In the genomic region with DNA sequence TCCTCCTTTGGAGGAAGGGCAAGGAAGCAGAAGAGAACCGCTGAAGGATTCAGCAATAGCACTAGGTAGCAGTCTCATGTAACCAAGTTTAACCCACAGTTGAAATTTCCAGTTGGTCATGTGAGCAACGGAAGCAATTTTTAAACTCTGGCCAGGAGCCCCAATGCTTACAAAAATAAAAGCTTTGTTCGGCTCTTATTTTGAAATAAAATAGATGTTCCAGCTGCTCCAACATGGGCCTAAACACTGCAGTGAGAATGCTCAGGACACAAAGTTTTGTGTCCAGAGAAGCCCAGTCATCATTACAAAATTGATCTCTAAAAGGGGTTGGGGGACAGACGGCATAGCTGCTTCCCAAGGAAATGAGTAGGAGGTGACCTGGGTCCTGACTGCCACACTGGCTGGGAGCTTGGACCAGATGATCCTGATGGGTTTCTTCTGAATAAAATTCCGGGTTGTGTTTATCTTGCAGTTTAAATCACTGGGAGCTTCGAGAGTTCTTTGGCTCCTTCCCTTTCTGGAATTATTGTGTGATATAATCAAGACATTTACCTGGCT, we compare ENCODE assay signal across 8 cellular contexts. TPM values are rescaled to one million over a fixed set of nuclear protein-coding genes. Genes with fewer than 3 reads are reported as not detected.
DNase-seq lines count a peak whose midpoint lies in the region; ATAC-seq, FAIRE-seq and TF ChIP-seq lines count a peak whose summit lies in the region.

No MANE protein-coding gene starts in this region.

- DNase-seq in HL-60 (ENCODE audit: low read depth in 1 of 2, low spot score in 1 of 2): peak in 1 of 2 experiments; percentile 49
- peak; percentile 16 for DNase-seq in brain microvascular endothelial cell
- no peak for DNase-seq in mesenchymal stem cell
- DNase-seq in H54 (ENCODE audit: insufficient read length, low spot score): no peak
- DNase-seq in Ammon's horn (ENCODE audit: low spot score): no peak
- no peak for DNase-seq in mesendoderm

- peak; percentile 1 for ATAC-seq in GM18858 (IDR thresholded peaks at IDR 0.05; ENCODE audit: unreplicated experiment)
- no peak for ATAC-seq in HG03175 (IDR thresholded peaks at IDR 0.05; ENCODE audit: unreplicated experiment)

- no peak overlapping the region for H3K14ac ChIP-seq in mesenchymal stem cell (ENCODE audit: low read length in 2 of 2)

- TF ChIP-seq POLR2A in H54 (IDR thresholded peaks at IDR 0.05; ENCODE audit: low read depth, low read length): no peak

- H3K79me1 ChIP-seq in mesenchymal stem cell (replicated peaks; ENCODE audit: low read length, poor library complexity, severe bottlenecking): peaks cover 2% of the 10 kb centered on the region
- no peaks in the 10 kb centered on the region for H3K79me1 ChIP-seq in mesendoderm (ENCODE audit: low read length)

- no peak overlapping the region for H4K5ac ChIP-seq in mesendoderm (ENCODE audit: low read length)

- H3K36me3 ChIP-seq in brain microvascular endothelial cell (replicated peaks): no peaks in the 10 kb centered on the region
- peaks cover 0 to 18% of the 10 kb centered on the region in 2 experiments for H3K36me3 ChIP-seq in mesenchymal stem cell (ENCODE audit: control insufficient read depth in 1 of 2, insufficient read depth in 2 of 2, low read depth in 1 of 2, low read length in 2 of 2)
- no peaks in the 10 kb centered on the region for H3K36me3 ChIP-seq in mesendoderm (ENCODE audit: control insufficient read depth, insufficient read depth, low read length)

- peak overlapping the region; percentile 97 for H3K9ac ChIP-seq in mesenchymal stem cell (ENCODE audit: low read length)
- no peak overlapping the region for H3K9ac ChIP-seq in mesendoderm (ENCODE audit: low read length)

- no peak for FAIRE-seq in H54 (lab: Jason Lieb, UNC)

- H2BK120ac ChIP-seq in mesenchymal stem cell (ENCODE audit: low read depth, low read length) (no peak overlapping the region), mesendoderm (ENCODE audit: low read depth, low read length) (no peak overlapping the region)

- no peak overlapping the region for H3K56ac ChIP-seq in mesendoderm (ENCODE audit: low read length)

- peak overlapping the region; percentile 70 for H3K4me2 ChIP-seq in mesenchymal stem cell (ENCODE audit: low read length, poor library complexity, severe bottlenecking)
- no peak overlapping the region for H3K4me2 ChIP-seq in mesendoderm (ENCODE audit: low read length)

- TF ChIP-seq CTCF in HL-60 (IDR thresholded peaks at IDR 0.05; ENCODE audit: insufficient read depth, low read length): no peak
- no peak for TF ChIP-seq CTCF in brain microvascular endothelial cell (IDR thresholded peaks at IDR 0.05; ENCODE audit: low read depth, low read length, missing control alignments)

- H2BK12ac ChIP-seq in mesenchymal stem cell (ENCODE audit: low read length in 2 of 2): no peak overlapping the region

- H3K4me3 ChIP-seq in HL-60 (replicated peaks; ENCODE audit: insufficient read depth, low read length) (peak overlapping the region; percentile 38), brain microvascular endothelial cell (ENCODE audit: low read depth, low read length) (peak overlapping the region; percentile 23), mesenchymal stem cell (ENCODE audit: insufficient read depth in 1 of 2, low read depth in 1 of 2, low read length in 2 of 2) (peak overlapping the region in 1 of 2 experiments; percentile 83), mesendoderm (ENCODE audit: low read length) (no peak overlapping the region)

- peaks cover 16% of the 10 kb centered on the region for H3K4me1 ChIP-seq in mesenchymal stem cell (ENCODE audit: control insufficient read depth, insufficient read depth, low read depth, low read length)
- H3K4me1 ChIP-seq in mesendoderm (ENCODE audit: control insufficient read depth, low read depth, low read length): no peaks in the 10 kb centered on the region

- H2AFZ ChIP-seq in mesenchymal stem cell (ENCODE audit: low read depth, low read length): no peak overlapping the region

- no peak overlapping the region for H4K91ac ChIP-seq in mesenchymal stem cell (ENCODE audit: low read length)

- no peak overlapping the region for H2AK5ac ChIP-seq in mesenchymal stem cell (ENCODE audit: low read length, severe bottlenecking)
- no peak overlapping the region for H2AK5ac ChIP-seq in mesendoderm (ENCODE audit: low read length)

- H3K79me2 ChIP-seq in mesendoderm (ENCODE audit: control insufficient read depth, insufficient read depth, low read length): no peaks in the 10 kb centered on the region

- H3K23ac ChIP-seq in mesenchymal stem cell (ENCODE audit: low read length in 2 of 2) (no peak overlapping the region), mesendoderm (ENCODE audit: low read length) (no peak overlapping the region)

- in situ Hi-C loops in brain microvascular endothelial cell (cut with HindIII; ENCODE audit: low pct_ligation_motif_present, low sequenced_read_pairs): no loop called here

- H3K18ac ChIP-seq in mesenchymal stem cell (ENCODE audit: low read depth in 1 of 2, low read length in 2 of 2): peak overlapping the region in 1 of 2 experiments; percentile 71
- no peak overlapping the region for H3K18ac ChIP-seq in mesendoderm (ENCODE audit: low read length)

- H2BK15ac ChIP-seq in mesenchymal stem cell (ENCODE audit: low read depth, poor library complexity, severe bottlenecking) (no peak overlapping the region), mesendoderm (replicated peaks; ENCODE audit: low read depth) (no peak overlapping the region)

- WGBS in mesenchymal stem cell: 89% methylated on average over 6 of the region's 6 CpGs
- no CpG with 5 or more reads among the region's 6 CpGs for WGBS in mesendoderm (ENCODE audit: extremely low coverage, insufficient coverage, low lambda C conversion rate)

- peak overlapping the region; percentile 62 for H3K27ac ChIP-seq in HL-60 (replicated peaks)
- peak overlapping the region; percentile 62 for H3K27ac ChIP-seq in brain microvascular endothelial cell
- H3K27ac ChIP-seq in mesenchymal stem cell (ENCODE audit: low read length, poor library complexity, severe bottlenecking): peak overlapping the region; percentile 33
- no peak overlapping the region for H3K27ac ChIP-seq in mesendoderm (ENCODE audit: low read depth, low read length)

- H2BK5ac ChIP-seq in mesenchymal stem cell (ENCODE audit: low read depth, low read length, poor library complexity, severe bottlenecking) (no peak overlapping the region), mesendoderm (ENCODE audit: low read length) (no peak overlapping the region)

- H3K4ac ChIP-seq in mesenchymal stem cell (ENCODE audit: low read depth in 1 of 2, low read length in 2 of 2) (peak overlapping the region in 1 of 2 experiments; percentile 11), mesendoderm (ENCODE audit: low read depth, low read length) (no peak overlapping the region)

- H3K9me3 ChIP-seq in mesenchymal stem cell (ENCODE audit: control insufficient read depth, low read length): no peaks in the 10 kb centered on the region

- H3K27me3 ChIP-seq in HL-60 (ENCODE audit: insufficient read depth, poor library complexity, severe bottlenecking) (no peaks in the 10 kb centered on the region), brain microvascular endothelial cell (replicated peaks) (no peaks in the 10 kb centered on the region), mesenchymal stem cell (ENCODE audit: control insufficient read depth in 1 of 2, insufficient read depth in 1 of 2, low read length in 2 of 2) (no peaks in the 10 kb centered on the region), mesendoderm (ENCODE audit: insufficient read depth, low read length, poor library complexity) (no peaks in the 10 kb centered on the region)

- no peak overlapping the region for H4K8ac ChIP-seq in mesenchymal stem cell (ENCODE audit: low read length)
- H4K8ac ChIP-seq in mesendoderm (ENCODE audit: low read depth, low read length): no peak overlapping the region

RNA-seq across cellular contexts. Expression of gene TMEM140, which starts 0.5 kb away (rescaled TPM):
- 3.2 TPM for polyA plus RNA-seq in mesenchymal stem cell (2013, experiment 1 of 2)
- polyA plus RNA-seq in mesenchymal stem cell (2013, experiment 2 of 2): 3.7 TPM
- not detected for polyA plus RNA-seq in mesendoderm (2013, experiment 1 of 2)
- not detected for polyA plus RNA-seq in mesendoderm (2013, experiment 2 of 2)

RNA-seq across cellular contexts. Expression of gene CYREN, which starts 23.1 kb away (rescaled TPM):
- polyA plus RNA-seq in mesenchymal stem cell (2013, experiment 1 of 2): 23.2 TPM
- 23.5 TPM for polyA plus RNA-seq in mesenchymal stem cell (2013, experiment 2 of 2)
- 32.4 TPM for polyA plus RNA-seq in mesendoderm (2013, experiment 1 of 2)
- polyA plus RNA-seq in mesendoderm (2013, experiment 2 of 2): 31.9 TPM
